ENCODE assay signal across 9 cellular contexts in genomic region chr17:76557368-76558209, GRCh38. TPM values are rescaled to one million over a fixed set of nuclear protein-coding genes. Genes with fewer than 3 reads are reported as not detected.
A peak's percentile ranks its signal among the peaks of the same experiment; 100 is the strongest.
DNase-seq lines count a peak whose midpoint lies in the region; ATAC-seq, FAIRE-seq and TF ChIP-seq lines count a peak whose summit lies in the region.
"Had no signal": no experiment of that assay in that cellular context is flagged by ENCODE, and none has a peak within 500 bp of the region (broad histone marks: within the 10 kb centered on the region; RNA-seq: fewer than 3 reads in every experiment).

No MANE protein-coding gene starts in this region.

- TF ChIP-seq CTCF in WI38 (IDR thresholded peaks at IDR 0.05; ENCODE audit: low read depth, low read length) (peak; percentile 49), bronchial epithelial cell (IDR thresholded peaks at IDR 0.05; ENCODE audit: insufficient read depth, low read length, severe bottlenecking) (peak; percentile 51)

- no peak for FAIRE-seq in bronchial epithelial cell (lab: Jason Lieb, UNC)

- no peaks in the 10 kb centered on the region for H3K27me3 ChIP-seq in bronchial epithelial cell (ENCODE audit: control insufficient read depth, insufficient read depth, low read length)

- H3K27ac Mint-ChIP-seq in immature natural killer cell: peak overlapping the region; percentile 94 to 99 (median 98)

- DNase-seq in AG08396 (ENCODE audit: low spot score) (peak; percentile 92), NCI-H2196 treated with DMSO at 0.1 percent for 48 hours (lab: John Stamatoyannopoulos, UW; ENCODE audit: unreplicated experiment) (peak; percentile 98), bronchial epithelial cell (ENCODE audit: low read depth) (peak; percentile 85), immature natural killer cell (peak; percentile 95 to 96 (median 96)), smooth muscle cell of the brain vasculature (ENCODE audit: low read depth, low spot score) (peak; percentile 91)

- H3K36me3 ChIP-seq in bronchial epithelial cell (ENCODE audit: control insufficient read depth, insufficient read depth, low read length): peaks cover 9% of the 10 kb centered on the region

- H3K36me3 Mint-ChIP-seq in immature natural killer cell: peaks cover 4 to 6% (median 6%) of the 10 kb centered on the region in 3 donors

- peaks cover 35 to 51% of the 10 kb centered on the region in 2 donors for H3K4me1 Mint-ChIP-seq in immature natural killer cell

- H3K9me3 Mint-ChIP-seq in immature natural killer cell: no peaks in the 10 kb centered on the region

- ATAC-seq in GM18907 (IDR thresholded peaks at IDR 0.05; ENCODE audit: unreplicated experiment) (peak; percentile 87), HG03139 (IDR thresholded peaks at IDR 0.05; ENCODE audit: unreplicated experiment) (peak; percentile 76)

- H3K4me3 ChIP-seq in WI38 (ENCODE audit: low read depth, low read length) (peak overlapping the region; percentile 94), bronchial epithelial cell (ENCODE audit: low read depth, low read length) (peak overlapping the region; percentile 85)

- peak overlapping the region; percentile 89 to 99 (median 97) for H3K4me3 Mint-ChIP-seq in immature natural killer cell

- peaks cover 7 to 15% (median 8%) of the 10 kb centered on the region in 3 donors for H3K27me3 Mint-ChIP-seq in immature natural killer cell (ENCODE audit: low read depth in 3 of 3)

RNA-seq across cellular contexts. Expression of gene PRCD, which starts 17.7 kb away (rescaled TPM):
- 0.13 TPM in 1 of 2 replicates, not detected in the other for total RNA-seq in bronchial epithelial cell
- polyA plus RNA-seq in immature natural killer cell: 1 to 10 TPM; 2.8 to 5.3 (median 3.1) TPM
- total RNA-seq: T-helper 1 cell treated with Interleukin-12 subunit alpha and Interleukin-12 subunit beta and Interleukin-4 antibody, amounts not matched to agents 30 ng/mL and 1 ng/mL, for 36 hours had no signal

RNA-seq across cellular contexts. Expression of gene CYGB, which starts 20.1 kb away (rescaled TPM):
- total RNA-seq in bronchial epithelial cell: 2.1 and 2.3 TPM in 2 replicates
- polyA plus RNA-seq in immature natural killer cell: under 1 TPM in 2 of 3 donors, not detected in 1; 0.09 to 0.41 TPM

RNA-seq across cellular contexts. Expression of gene ST6GALNAC2, which starts 28.1 kb away (rescaled TPM):
- total RNA-seq in bronchial epithelial cell: 38.4 and 64.4 TPM in 2 replicates
- polyA plus RNA-seq in immature natural killer cell: under 1 TPM in 1 of 3 donors, not detected in 2; 0.24 TPM
- total RNA-seq: T-helper 1 cell treated with Interleukin-12 subunit alpha and Interleukin-12 subunit beta and Interleukin-4 antibody, amounts not matched to agents 30 ng/mL and 1 ng/mL, for 36 hours had no signal

RNA-seq across cellular contexts. Expression of gene RHBDF2, which starts 56.4 kb away (rescaled TPM):
- total RNA-seq in bronchial epithelial cell: 9.9 and 10.8 TPM in 2 replicates
- polyA plus RNA-seq in immature natural killer cell: 10 to 100 TPM; 19.3 to 90.5 (median 23.6) TPM

Comparison
In these comparisons a context has a peak if more than half of its experiments do, and no peak if none do; other contexts are left out.
1. Peak in every context shown above with its lines: DNase-seq, ATAC-seq and H3K4me3 ChIP-seq.